ENCODE assay signal across 11 cellular contexts in genomic region chr3:52202384-52203077, GRCh38. TPM values are rescaled to one million over a fixed set of nuclear protein-coding genes. Genes with fewer than 3 reads are reported as not detected.
DNase-seq lines count a peak whose midpoint lies in the region; ATAC-seq and TF ChIP-seq lines count a peak whose summit lies in the region.
"Had no signal": no experiment of that assay in that cellular context is flagged by ENCODE, and none has a peak within 500 bp of the region (broad histone marks: within the 10 kb centered on the region; RNA-seq: fewer than 3 reads in every experiment).

No MANE protein-coding gene starts in this region.

- no peaks in the 10 kb centered on the region for H3K9me3 ChIP-seq in psoas muscle
- no peaks in the 10 kb centered on the region for H3K9me3 ChIP-seq in testis

- peak; percentile 26 for DNase-seq in GM12864 (ENCODE audit: low read depth)
- peak; percentile 84 for DNase-seq in KBM-7
- no peak for DNase-seq in activated T-helper 2 cell treated with anti-CD3 and anti-CD28 coated beads, Interferon-gamma antibody, Interleukin-2, Interleukin-4, amounts not matched to agents 10 μg/mL and 5 μg/mL and 100 μg/mL, durations not matched to agents 14 hours and 24 hours and 36 hours (ENCODE audit: low spot score)
- DNase-seq in natural killer cell, result no peak
- DNase-seq in psoas muscle, result no peak
- no peak for DNase-seq in testis
- no peak for DNase-seq in amygdala (lab: John Stamatoyannopoulos, UW)
- DNase-seq: COR-L47, erythroblast, NCI-H1105 treated with DMSO at 0.1 percent for 48 hours had no signal

- H3K4me3 Mint-ChIP-seq in activated T-helper 2 cell treated with anti-CD3 and anti-CD28 coated beads, Interferon-gamma antibody, Interleukin-2, Interleukin-4, amounts not matched to agents 10 μg/mL and 5 μg/mL and 100 μg/mL, durations not matched to agents 14 hours and 24 hours and 36 hours (ENCODE audit: low read depth), result no peak overlapping the region
- no peak overlapping the region for H3K4me3 Mint-ChIP-seq in natural killer cell

- no peak for ATAC-seq in natural killer cell
- no peak for ATAC-seq in psoas muscle
- no peak for ATAC-seq in HG02870 (IDR thresholded peaks at IDR 0.05; ENCODE audit: unreplicated experiment)

- H3K27me3 Mint-ChIP-seq in activated T-helper 2 cell treated with anti-CD3 and anti-CD28 coated beads, Interferon-gamma antibody, Interleukin-2, Interleukin-4, amounts not matched to agents 10 μg/mL and 5 μg/mL and 100 μg/mL, durations not matched to agents 14 hours and 24 hours and 36 hours (ENCODE audit: low read depth), result no peaks in the 10 kb centered on the region
- H3K27me3 Mint-ChIP-seq in natural killer cell (ENCODE audit: low read depth in 2 of 2), result no peaks in the 10 kb centered on the region

- H3K27me3 ChIP-seq in psoas muscle (ENCODE audit: insufficient read depth in 3 of 3, low read length in 2 of 3), result no peaks in the 10 kb centered on the region
- no peaks in the 10 kb centered on the region for H3K27me3 ChIP-seq in testis

- H3K36me3 Mint-ChIP-seq in activated T-helper 2 cell treated with anti-CD3 and anti-CD28 coated beads, Interferon-gamma antibody, Interleukin-2, Interleukin-4, amounts not matched to agents 10 μg/mL and 5 μg/mL and 100 μg/mL, durations not matched to agents 14 hours and 24 hours and 36 hours (ENCODE audit: low read depth), result peaks cover 87% of the 10 kb centered on the region
- peaks cover 24% of the 10 kb centered on the region for H3K36me3 Mint-ChIP-seq in natural killer cell

- H3K4me3 ChIP-seq in GM12864 (ENCODE audit: low read depth, low read length) (no peak overlapping the region; the same call in 1 of the 2 replicates), psoas muscle (no peak overlapping the region), testis (no peak overlapping the region)

- 76 to 83% (median 80%) methylated on average over 4 of the region's 4 CpGs for WGBS in psoas muscle, 3 donors
- 79 to 93% methylated on average over 4 of the region's 4 CpGs for WGBS in testis, 2 donors

- TF ChIP-seq CTCF in GM12864 (IDR thresholded peaks at IDR 0.05; ENCODE audit: low read depth, low read length, missing control alignments) (no peak), natural killer cell (IDR thresholded peaks at IDR 0.05) (no peak), psoas muscle (IDR thresholded peaks at IDR 0.05) (no peak), testis (IDR thresholded peaks at IDR 0.05) (no peak)

- peaks cover 11 to 86% of the 10 kb centered on the region in 2 donors for H3K36me3 ChIP-seq in psoas muscle (ENCODE audit: insufficient read depth in 1 of 2, low read depth in 1 of 2)
- H3K36me3 ChIP-seq in testis (ENCODE audit: low read depth, missing control alignments), result no peaks in the 10 kb centered on the region

- in situ Hi-C loops in KBM-7 (cut with MboI; ENCODE audit: low pct_unique_long_range_greater_than_20kb, low sequenced_read_pairs), result no loop called here

- H3K4me1 ChIP-seq in psoas muscle (peaks cover 34% of the 10 kb centered on the region), testis (peaks cover 14% of the 10 kb centered on the region)

- H3K27ac ChIP-seq in psoas muscle (no peak overlapping the region), testis (no peak overlapping the region)

- intact Hi-C loops in activated T-helper 2 cell treated with anti-CD3 and anti-CD28 coated beads, Interferon-gamma antibody, Interleukin-2, Interleukin-4, amounts not matched to agents 10 μg/mL and 5 μg/mL and 100 μg/mL, durations not matched to agents 14 hours and 24 hours and 36 hours (cut with micrococcal nuclease), result loop anchor here (2.0 kb wide), 1 partner anchor 18 kb away; no protein-coding TSS in a partner anchor
- intact Hi-C loops in natural killer cell (cut with micrococcal nuclease), result no loop called here
- intact Hi-C loops in psoas muscle (cut with DNase I), result no loop called here
- intact Hi-C loops in testis (cut with DNase I; ENCODE audit: low total_unique reads), result no loop called here

- H3K27ac Mint-ChIP-seq in activated T-helper 2 cell treated with anti-CD3 and anti-CD28 coated beads, Interferon-gamma antibody, Interleukin-2, Interleukin-4, amounts not matched to agents 10 μg/mL and 5 μg/mL and 100 μg/mL, durations not matched to agents 14 hours and 24 hours and 36 hours, result peak overlapping the region; percentile 53
- peak overlapping the region; percentile 26 for H3K27ac Mint-ChIP-seq in natural killer cell

- H3K9me3 Mint-ChIP-seq in activated T-helper 2 cell treated with anti-CD3 and anti-CD28 coated beads, Interferon-gamma antibody, Interleukin-2, Interleukin-4, amounts not matched to agents 10 μg/mL and 5 μg/mL and 100 μg/mL, durations not matched to agents 14 hours and 24 hours and 36 hours, result no peaks in the 10 kb centered on the region
- no peaks in the 10 kb centered on the region for H3K9me3 Mint-ChIP-seq in natural killer cell

- no peak for TF ChIP-seq POLR2A in testis (IDR thresholded peaks at IDR 0.05)

- H3K4me1 Mint-ChIP-seq in activated T-helper 2 cell treated with anti-CD3 and anti-CD28 coated beads, Interferon-gamma antibody, Interleukin-2, Interleukin-4, amounts not matched to agents 10 μg/mL and 5 μg/mL and 100 μg/mL, durations not matched to agents 14 hours and 24 hours and 36 hours (ENCODE audit: low read depth), result peaks cover 50% of the 10 kb centered on the region
- peaks cover 18 to 35% of the 10 kb centered on the region in 2 donors for H3K4me1 Mint-ChIP-seq in natural killer cell

RNA-seq across cellular contexts. Expression of gene ALAS1, which starts 4.6 kb away (rescaled TPM):
- 117 and 123 TPM in 2 replicates for total RNA-seq in activated T-helper 2 cell treated with anti-CD3 and anti-CD28 coated beads, Interferon-gamma antibody, Interleukin-2, Interleukin-4, amounts not matched to agents 10 μg/mL and 5 μg/mL and 100 μg/mL, durations not matched to agents 14 hours and 24 hours and 36 hours
- total RNA-seq in natural killer cell (10 to 100 TPM; 17.0 to 34.5 (median 33.4) TPM), psoas muscle (10 to 100 TPM; 50.1 to 89.4 (median 68.1) TPM), testis (10 to 100 TPM; 49.9 to 51.4 TPM)
- polyA plus RNA-seq in psoas muscle (100 to 1,000 TPM in 2 of 3 donors, 10 to 100 TPM in 1; 75.2 to 138 (median 121) TPM), testis (ENCODE audit: insufficient read depth, low read depth, low replicate concordance) (54.2 TPM)

RNA-seq across cellular contexts. Expression of gene TLR9, which starts 22.9 kb away (rescaled TPM):
- total RNA-seq in activated T-helper 2 cell treated with anti-CD3 and anti-CD28 coated beads, Interferon-gamma antibody, Interleukin-2, Interleukin-4, amounts not matched to agents 10 μg/mL and 5 μg/mL and 100 μg/mL, durations not matched to agents 14 hours and 24 hours and 36 hours, result 0.32 and 0.50 TPM in 2 replicates
- total RNA-seq in natural killer cell, result under 1 TPM in 2 of 3 donors, not detected in 1; 0.20 to 0.21 TPM
- total RNA-seq in psoas muscle, result under 1 TPM in 3 of 4 donors, not detected in 1; 0.34 to 0.55 (median 0.41) TPM
- polyA plus RNA-seq in psoas muscle, result under 1 TPM; 0.04 to 0.14 (median 0.08) TPM
- under 1 TPM; 0.08 to 0.25 TPM for total RNA-seq in testis
- polyA plus RNA-seq in testis (ENCODE audit: insufficient read depth, low read depth, low replicate concordance), result 0.20 TPM

RNA-seq across cellular contexts. Expression of gene TWF2, which starts 36.4 kb away (rescaled TPM):
- total RNA-seq in activated T-helper 2 cell treated with anti-CD3 and anti-CD28 coated beads, Interferon-gamma antibody, Interleukin-2, Interleukin-4, amounts not matched to agents 10 μg/mL and 5 μg/mL and 100 μg/mL, durations not matched to agents 14 hours and 24 hours and 36 hours, result 89.7 and 91.1 TPM in 2 replicates
- total RNA-seq in natural killer cell (10 to 100 TPM; 49.2 to 76.6 (median 52.0) TPM), psoas muscle (100 to 1,000 TPM in 3 of 4 donors, 10 to 100 TPM in 1; 74.9 to 224 (median 138) TPM), testis (10 to 100 TPM; 36.5 to 58.1 TPM)
- polyA plus RNA-seq in psoas muscle (100 to 1,000 TPM in 1 of 3 donors, 10 to 100 TPM in 2; 19.6 to 160 (median 74.6) TPM), testis (ENCODE audit: insufficient read depth, low read depth, low replicate concordance) (30.0 TPM)

RNA-seq across cellular contexts. Expression of gene PPM1M, which starts 43.0 kb away (rescaled TPM):
- 44.7 and 46.4 TPM in 2 replicates for total RNA-seq in activated T-helper 2 cell treated with anti-CD3 and anti-CD28 coated beads, Interferon-gamma antibody, Interleukin-2, Interleukin-4, amounts not matched to agents 10 μg/mL and 5 μg/mL and 100 μg/mL, durations not matched to agents 14 hours and 24 hours and 36 hours
- total RNA-seq in natural killer cell (10 to 100 TPM; 66.0 to 83.7 (median 77.8) TPM), psoas muscle (1 to 10 TPM; 2.1 to 7.5 (median 3.9) TPM), testis (10 to 100 TPM; 12.9 to 15.2 TPM)
- polyA plus RNA-seq in psoas muscle (1 to 10 TPM; 2.5 to 3.3 (median 2.6) TPM), testis (ENCODE audit: insufficient read depth, low read depth, low replicate concordance) (22.2 TPM)

RNA-seq across cellular contexts. Expression of gene POC1A, which starts 48.3 kb away (rescaled TPM):
- 20.4 and 22.2 TPM in 2 replicates for total RNA-seq in activated T-helper 2 cell treated with anti-CD3 and anti-CD28 coated beads, Interferon-gamma antibody, Interleukin-2, Interleukin-4, amounts not matched to agents 10 μg/mL and 5 μg/mL and 100 μg/mL, durations not matched to agents 14 hours and 24 hours and 36 hours
- total RNA-seq in natural killer cell, result 1 to 10 TPM; 1.3 to 2.6 (median 2.4) TPM
- 1 to 10 TPM; 1.1 to 3.2 (median 1.6) TPM for total RNA-seq in psoas muscle
- polyA plus RNA-seq in psoas muscle, result 1 to 10 TPM in 2 of 3 donors, under 1 TPM in 1; 0.87 to 2.9 (median 2.1) TPM
- 10 to 100 TPM; 16.7 to 21.7 TPM for total RNA-seq in testis
- polyA plus RNA-seq in testis (ENCODE audit: insufficient read depth, low read depth, low replicate concordance), result 36.1 TPM

Comparison
In these comparisons a context has a peak if more than half of its experiments do, and no peak if none do; other contexts are left out.
1. DNase-seq: peak in GM12864 (single experiment) and KBM-7 (single experiment); none in activated T-helper 2 cell treated with anti-CD3 and anti-CD28 coated beads, Interferon-gamma antibody, Interleukin-2, Interleukin-4, amounts not matched to agents 10 μg/mL and 5 μg/mL and 100 μg/mL, durations not matched to agents 14 hours and 24 hours and 36 hours (single experiment), natural killer cell (single experiment), psoas muscle (0 of 2), testis (single experiment) and amygdala (0 of 56).